In the genomic region with DNA sequence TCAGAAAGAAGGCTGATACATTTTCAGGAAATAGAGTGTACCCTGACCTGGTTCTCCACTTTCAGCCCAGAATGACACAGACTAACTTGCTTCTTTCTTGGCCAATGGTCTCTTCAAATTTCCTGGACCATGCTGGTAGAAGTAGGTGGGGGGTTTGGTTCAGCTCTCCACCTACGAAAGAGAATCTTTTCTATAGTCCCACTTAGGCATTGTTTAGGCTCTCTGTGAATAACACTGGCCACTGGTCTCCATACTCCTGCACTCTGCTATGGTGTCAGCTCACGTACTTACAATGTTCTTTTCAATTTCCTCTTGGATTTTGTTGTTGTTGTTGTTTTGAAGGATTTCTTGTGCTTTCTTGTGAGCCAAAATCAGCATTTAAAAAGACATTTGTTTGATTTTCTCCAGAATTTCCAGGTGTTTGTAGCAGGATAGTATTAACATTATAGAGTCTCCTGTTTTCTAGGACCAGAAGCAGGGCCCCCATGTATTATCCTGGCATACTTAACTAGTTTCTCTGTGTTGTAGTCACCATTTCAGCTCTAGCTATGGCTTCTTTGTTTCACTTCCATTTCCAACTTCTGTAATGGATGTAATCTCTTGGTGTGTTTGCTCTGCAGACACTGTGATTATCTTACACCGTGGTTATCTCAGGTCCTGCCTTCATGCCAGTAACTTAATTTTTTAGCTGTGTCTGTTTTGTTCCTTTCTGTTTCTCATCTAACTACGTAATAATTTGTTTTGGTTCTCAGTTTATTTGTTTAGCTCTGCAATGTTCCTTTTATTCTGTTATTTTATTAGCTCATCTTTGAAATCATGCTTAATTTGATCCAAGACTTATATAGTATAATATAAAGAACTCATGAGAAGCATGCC, we compare ENCODE assay signal across 16 cellular contexts.
A peak's percentile ranks its signal among the peaks of the same experiment; 100 is the strongest.
DNase-seq lines count a peak whose midpoint lies in the region; ATAC-seq, FAIRE-seq and TF ChIP-seq lines count a peak whose summit lies in the region.
"Had no signal": no experiment of that assay in that cellular context is flagged by ENCODE, and none has a peak within 500 bp of the region (broad histone marks: within the 10 kb centered on the region; RNA-seq: fewer than 3 reads in every experiment).

No MANE protein-coding gene starts in this region.

- CTCF ChIA-PET in SK-N-SH (lab: Yijun Ruan, JAX) = interaction anchor here (0.6 to 2.2 kb wide), 7 partner anchors 22 to 114 kb away, joined by 3 to 12 read pairs (median 5); a partner anchor contains a TSS

- TF ChIP-seq RAD21 in SK-N-SH (IDR thresholded peaks at IDR 0.05; ENCODE audit: low read length) = peak; percentile 32

- H3K9me3 ChIP-seq in SK-N-SH (no peaks in the 10 kb centered on the region), iPS-18a (ENCODE audit: control insufficient read depth, low read depth, low read length) (no peaks in the 10 kb centered on the region), small intestine (ENCODE audit: control insufficient read depth, low read depth) (no peaks in the 10 kb centered on the region)

- POLR2A ChIA-PET in SK-N-SH (lab: Yijun Ruan, JAX) = interaction anchor here (1.1 to 1.2 kb wide), 2 partner anchors 14 to 62 kb away, joined by 3 to 5 read pairs; a partner anchor contains a TSS

- H4K20me1 ChIP-seq in SK-N-SH (ENCODE audit: insufficient read depth) = no peaks in the 10 kb centered on the region

- H2AFZ ChIP-seq in SK-N-SH (ENCODE audit: low read depth) = no peak overlapping the region
- H2AFZ ChIP-seq: GM23248 had no signal

- TF ChIP-seq CTCF in SK-N-SH (IDR thresholded peaks at IDR 0.05) = no peak

- H3K27me3 ChIP-seq in H7 (ENCODE audit: control insufficient read depth, insufficient read depth, low read length) (no peaks in the 10 kb centered on the region), SK-N-SH (ENCODE audit: insufficient read depth) (no peaks in the 10 kb centered on the region), iPS-18a (ENCODE audit: control insufficient read depth, insufficient read depth, low read length) (no peaks in the 10 kb centered on the region), small intestine (ENCODE audit: control insufficient read depth in 2 of 2, insufficient read depth in 2 of 2, low read length in 2 of 2) (no peaks in the 10 kb centered on the region)
- H3K27me3 ChIP-seq: Peyer's patch had no signal

- H3K4me2 ChIP-seq in SK-N-SH = no peak overlapping the region

- peak in 1 of 2 experiments; percentile 91; a peak in 2 of 4 replicates for TF ChIP-seq EP300 in SK-N-SH (IDR thresholded peaks at IDR 0.05; ENCODE audit: borderline replicate concordance in 1 of 2, low read depth in 1 of 2, low read length in 1 of 2)

- H3K4me1 ChIP-seq in SK-N-SH (ENCODE audit: control insufficient read depth in 1 of 2, insufficient read depth in 2 of 2, low read depth in 1 of 2, low read length in 1 of 2) = peaks cover 0 to 30% of the 10 kb centered on the region in 2 experiments; a peak in 2 of 4 replicates
- peaks cover 18% of the 10 kb centered on the region for H3K4me1 ChIP-seq in iPS-18a (ENCODE audit: control insufficient read depth, low read depth, low read length)
- H3K4me1 ChIP-seq in small intestine (ENCODE audit: control insufficient read depth in 2 of 2, insufficient read depth in 1 of 2, low read depth in 1 of 2, low read length in 1 of 2) = no peaks in the 10 kb centered on the region
- H3K4me1 ChIP-seq: Peyer's patch had no signal

- ATAC-seq in HG03159 (IDR thresholded peaks at IDR 0.05; ENCODE audit: unreplicated experiment) = no peak
- ATAC-seq: Right ventricle myocardium inferior had no signal

- WGBS in SK-N-SH (ENCODE audit: low lambda C conversion rate) = 15% methylated on average over 4 of the region's 4 CpGs
- 43 to 51% (median 45%) methylated on average over 4 of the region's 4 CpGs for WGBS in small intestine, 3 donors

- H3K36me3 ChIP-seq in H7 (replicated peaks; ENCODE audit: control insufficient read depth, insufficient read depth, low read length) (no peaks in the 10 kb centered on the region), SK-N-SH (replicated peaks in 1 of 2; ENCODE audit: control insufficient read depth in 1 of 2, insufficient read depth in 2 of 2, low read length in 1 of 2) (no peaks in the 10 kb centered on the region), iPS-18a (ENCODE audit: control insufficient read depth, low read depth, low read length) (no peaks in the 10 kb centered on the region), small intestine (ENCODE audit: control insufficient read depth in 2 of 2, insufficient read depth in 2 of 2, low read length in 2 of 2) (no peaks in the 10 kb centered on the region)
- H3K36me3 ChIP-seq: Peyer's patch had no signal

- H3K9ac ChIP-seq in SK-N-SH (no peak overlapping the region), iPS-18a (ENCODE audit: low read length) (no peak overlapping the region)
- H3K9ac ChIP-seq: GM23248 had no signal

- no peaks in the 10 kb centered on the region for H3K79me2 ChIP-seq in SK-N-SH (ENCODE audit: insufficient read depth)

- no peaks in the 10 kb centered on the region for H3F3A ChIP-seq in SK-N-SH (replicated peaks; ENCODE audit: insufficient read depth)

- H3K4me3 ChIP-seq in H7 (ENCODE audit: insufficient read depth, low read depth, low read length) = no peak overlapping the region
- no peak overlapping the region; a peak in 1 of 4 replicates for H3K4me3 ChIP-seq in SK-N-SH (ENCODE audit: low read depth in 2 of 2, low read length in 1 of 2)
- peak overlapping the region; percentile 10 for H3K4me3 ChIP-seq in iPS-18a (ENCODE audit: low read length)
- H3K4me3 ChIP-seq in small intestine (ENCODE audit: low read depth in 1 of 2, low read length in 2 of 2) = no peak overlapping the region
- H3K4me3 ChIP-seq: GM23248, Peyer's patch had no signal

- DNase-seq in H7 = peak; percentile 63
- DNase-seq in SK-N-SH = peak; percentile 54
- peak; percentile 16 for DNase-seq in small intestine
- DNase-seq in KBM-7 = no peak
- DNase-seq in substantia nigra (lab: John Stamatoyannopoulos, UW) = no peak
- DNase-seq: DMS53, GM23248, Karpas-422, MM.1S, NCI-H1092 treated with DMSO at 0.1 percent for 48 hours, NCI-H2227 treated with DMSO at 0.1 percent for 48 hours, NCI-H524, Peyer's patch had no signal

- FAIRE-seq in small intestine (lab: Jason Lieb, UNC) = no peak

- no peaks in the 10 kb centered on the region for H3K9me2 ChIP-seq in SK-N-SH

- in situ Hi-C loops in KBM-7 (cut with MboI; ENCODE audit: low pct_unique_long_range_greater_than_20kb, low sequenced_read_pairs) = no loop called here

- peak overlapping the region in 1 of 2 experiments; percentile 99; a peak in 2 of 4 replicates for H3K27ac ChIP-seq in SK-N-SH (ENCODE audit: low read depth in 2 of 2, low read length in 1 of 2)
- peak overlapping the region; percentile 38 for H3K27ac ChIP-seq in iPS-18a (ENCODE audit: low read length)
- no peak overlapping the region for H3K27ac ChIP-seq in small intestine (ENCODE audit: low read depth in 1 of 2, low read length in 1 of 2)
- H3K27ac ChIP-seq in substantia nigra (ENCODE audit: low read depth, low read length, poor library complexity, severe bottlenecking) = no peak overlapping the region
- H3K27ac ChIP-seq: GM23248, Peyer's patch had no signal

TF ChIP-seq in SK-N-SH, 30 proteins besides CTCF, POLR2A, EP300 and RAD21 (continues in another document):
- TF ChIP-seq RCOR1 (IDR thresholded peaks at IDR 0.05; ENCODE audit: low read length) (peak; percentile 63; the same call in 1 of the 2 replicates), SIN3A (IDR thresholded peaks at IDR 0.05; ENCODE audit: borderline replicate concordance, low read depth, low read length) (no peak), TCF12 (IDR thresholded peaks at IDR 0.05) (no peak), EZH2phosphoT487 (IDR thresholded peaks at IDR 0.05; ENCODE audit: borderline replicate concordance, low read depth) (no peak)
- TF ChIP-seq, protein P1, sequence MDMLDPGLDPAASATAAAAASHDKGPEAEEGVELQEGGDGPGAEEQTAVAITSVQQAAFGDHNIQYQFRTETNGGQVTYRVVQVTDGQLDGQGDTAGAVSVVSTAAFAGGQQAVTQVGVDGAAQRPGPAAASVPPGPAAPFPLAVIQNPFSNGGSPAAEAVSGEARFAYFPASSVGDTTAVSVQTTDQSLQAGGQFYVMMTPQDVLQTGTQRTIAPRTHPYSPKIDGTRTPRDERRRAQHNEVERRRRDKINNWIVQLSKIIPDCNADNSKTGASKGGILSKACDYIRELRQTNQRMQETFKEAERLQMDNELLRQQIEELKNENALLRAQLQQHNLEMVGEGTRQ (IDR thresholded peaks at IDR 0.05; ENCODE audit: borderline replicate concordance, low read depth, low read length) = no peak
- TF ChIP-seq, protein P2, sequence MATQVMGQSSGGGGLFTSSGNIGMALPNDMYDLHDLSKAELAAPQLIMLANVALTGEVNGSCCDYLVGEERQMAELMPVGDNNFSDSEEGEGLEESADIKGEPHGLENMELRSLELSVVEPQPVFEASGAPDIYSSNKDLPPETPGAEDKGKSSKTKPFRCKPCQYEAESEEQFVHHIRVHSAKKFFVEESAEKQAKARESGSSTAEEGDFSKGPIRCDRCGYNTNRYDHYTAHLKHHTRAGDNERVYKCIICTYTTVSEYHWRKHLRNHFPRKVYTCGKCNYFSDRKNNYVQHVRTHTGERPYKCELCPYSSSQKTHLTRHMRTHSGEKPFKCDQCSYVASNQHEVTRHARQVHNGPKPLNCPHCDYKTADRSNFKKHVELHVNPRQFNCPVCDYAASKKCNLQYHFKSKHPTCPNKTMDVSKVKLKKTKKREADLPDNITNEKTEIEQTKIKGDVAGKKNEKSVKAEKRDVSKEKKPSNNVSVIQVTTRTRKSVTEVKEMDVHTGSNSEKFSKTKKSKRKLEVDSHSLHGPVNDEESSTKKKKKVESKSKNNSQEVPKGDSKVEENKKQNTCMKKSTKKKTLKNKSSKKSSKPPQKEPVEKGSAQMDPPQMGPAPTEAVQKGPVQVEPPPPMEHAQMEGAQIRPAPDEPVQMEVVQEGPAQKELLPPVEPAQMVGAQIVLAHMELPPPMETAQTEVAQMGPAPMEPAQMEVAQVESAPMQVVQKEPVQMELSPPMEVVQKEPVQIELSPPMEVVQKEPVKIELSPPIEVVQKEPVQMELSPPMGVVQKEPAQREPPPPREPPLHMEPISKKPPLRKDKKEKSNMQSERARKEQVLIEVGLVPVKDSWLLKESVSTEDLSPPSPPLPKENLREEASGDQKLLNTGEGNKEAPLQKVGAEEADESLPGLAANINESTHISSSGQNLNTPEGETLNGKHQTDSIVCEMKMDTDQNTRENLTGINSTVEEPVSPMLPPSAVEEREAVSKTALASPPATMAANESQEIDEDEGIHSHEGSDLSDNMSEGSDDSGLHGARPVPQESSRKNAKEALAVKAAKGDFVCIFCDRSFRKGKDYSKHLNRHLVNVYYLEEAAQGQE (IDR thresholded peaks at IDR 0.05; ENCODE audit: low read depth, low read length) = no peak

Comparison
In these comparisons a context has a peak if more than half of its experiments do, and no peak if none do; other contexts are left out.
1. DNase-seq: peak in H7 (single experiment), SK-N-SH (single experiment) and small intestine (single experiment); none in KBM-7 (single experiment) and substantia nigra (0 of 49).